17 cellular contexts compared by ENCODE assay signal in genomic region chr2:240412211-240412830, GRCh38. TPM values are rescaled to one million over a fixed set of nuclear protein-coding genes. Genes with fewer than 3 reads are reported as not detected.
A peak's percentile ranks its signal among the peaks of the same experiment; 100 is the strongest.
DNase-seq lines count a peak whose midpoint lies in the region; ATAC-seq and TF ChIP-seq lines count a peak whose summit lies in the region.
"Had no signal": no experiment of that assay in that cellular context is flagged by ENCODE, and none has a peak within 500 bp of the region (broad histone marks: within the 10 kb centered on the region; RNA-seq: fewer than 3 reads in every experiment).

No MANE protein-coding gene starts in this region.

- peak; percentile 22 for DNase-seq in activated CD4-positive, CD25-positive, alpha-beta regulatory T cell treated with anti-CD3 and anti-CD28 coated beads, Interleukin-2, amount 50 U/mL, for 72 hours
- DNase-seq in activated CD4-positive, CD25-positive, alpha-beta regulatory T cell (lab: John Stamatoyannopoulos, UW) = no peak
- DNase-seq in body of pancreas = peak in 2 of 4 donors; percentile 7 to 9
- DNase-seq in lower lobe of right lung = peak; percentile 39
- no peak for DNase-seq in MG63
- DNase-seq in central memory CD4-positive, alpha-beta T cell = no peak
- no peak for DNase-seq in foreskin melanocyte
- DNase-seq: activated CD8-positive, alpha-beta T cell treated with anti-CD3 and anti-CD28 coated beads, Interleukin-2, amount 10 ng/mL, durations not matched to agents 7 days and 5 days; activated naive CD4-positive, alpha-beta T cell treated with anti-CD3 and anti-CD28 coated beads for 36 hours; CD4-positive, CD25-positive, alpha-beta regulatory T cell; DND-41; NCI-H1092 treated with DMSO at 0.1 percent for 48 hours; NCI-H2227 treated with DMSO at 0.1 percent for 48 hours; occipital lobe had no signal

- H3K27me3 ChIP-seq in body of pancreas = no peaks in the 10 kb centered on the region
- peaks cover 10% of the 10 kb centered on the region for H3K27me3 ChIP-seq in lower lobe of right lung (ENCODE audit: low read depth)
- H3K27me3 ChIP-seq in skeletal muscle satellite cell (ENCODE audit: control insufficient read depth, insufficient read depth, low read length) = peaks cover 6% of the 10 kb centered on the region
- no peaks in the 10 kb centered on the region for H3K27me3 ChIP-seq in MG63

- peak; percentile 27 for ATAC-seq in body of pancreas
- peak in 1 of 2 donors; percentile 35 for ATAC-seq in lower lobe of right lung
- ATAC-seq: activated CD8-positive, alpha-beta T cell treated with anti-CD3 and anti-CD28 coated beads, Interleukin-2, amount 10 ng/mL, durations not matched to agents 7 days and 5 days; SK-N-SH treated with all-trans-retinoic acid at 6 μM for 48 hours had no signal

- H3K4me3 ChIP-seq in body of pancreas (no peak overlapping the region), lower lobe of right lung (no peak overlapping the region), skeletal muscle satellite cell (ENCODE audit: low read length) (no peak overlapping the region), MG63 (no peak overlapping the region)

- H3K4me2 ChIP-seq in skeletal muscle satellite cell (ENCODE audit: low read length) = no peak overlapping the region

- TF ChIP-seq CTCF in body of pancreas (IDR thresholded peaks at IDR 0.05) (no peak), lower lobe of right lung (IDR thresholded peaks at IDR 0.05) (no peak)

- peak overlapping the region; percentile 30 for H3K9ac ChIP-seq in skeletal muscle satellite cell (ENCODE audit: low read depth, low read length)

- H3K4me1 ChIP-seq in body of pancreas (no peaks in the 10 kb centered on the region), lower lobe of right lung (no peaks in the 10 kb centered on the region), skeletal muscle satellite cell (ENCODE audit: control insufficient read depth, insufficient read depth, low read length) (peaks cover 5% of the 10 kb centered on the region)

- H3K27ac ChIP-seq in body of pancreas (no peak overlapping the region), lower lobe of right lung (no peak overlapping the region)
- H3K27ac ChIP-seq: 22Rv1 had no signal

- 81 to 93% methylated on average over 2 to 10 of the region's 14 CpGs for WGBS in body of pancreas, 2 donors

- H3K36me3 ChIP-seq in body of pancreas (replicated peaks in 1 of 2; ENCODE audit: insufficient read depth in 1 of 2, low read depth in 2 of 2) = no peaks in the 10 kb centered on the region
- H3K36me3 ChIP-seq in lower lobe of right lung = no peaks in the 10 kb centered on the region
- no peaks in the 10 kb centered on the region for H3K36me3 ChIP-seq in skeletal muscle satellite cell (ENCODE audit: insufficient read depth, low read length)
- no peaks in the 10 kb centered on the region for H3K36me3 ChIP-seq in MG63

- H3K9me3 ChIP-seq in body of pancreas = no peaks in the 10 kb centered on the region
- H3K9me3 ChIP-seq in lower lobe of right lung = no peaks in the 10 kb centered on the region
- no peaks in the 10 kb centered on the region for H3K9me3 ChIP-seq in skeletal muscle satellite cell (replicated peaks; ENCODE audit: low read length)
- H3K9me3 ChIP-seq in MG63 = no peaks in the 10 kb centered on the region

- intact Hi-C loops in body of pancreas (cut with DNase I) (no loop called here), lower lobe of right lung (cut with DNase I) (no loop called here)

- TF ChIP-seq POLR2A in body of pancreas (IDR thresholded peaks at IDR 0.05) = no peak

RNA-seq across cellular contexts. Expression of gene GPC1, which starts 23.1 kb away (rescaled TPM):
- 10 to 100 TPM; 23.3 to 30.7 TPM for total RNA-seq in body of pancreas
- 14.7 TPM for total RNA-seq in lower lobe of right lung
- 102 and 105 TPM in 2 replicates for total RNA-seq in skeletal muscle satellite cell (2012; rRNA removed)
- total RNA-seq in MG63 (2014; rRNA removed; shearing (Covaris generic); ENCODE audit: low replicate concordance) = 95.4 and 177 TPM in 2 replicates

Comparison
In these comparisons a context has a peak if more than half of its experiments do, and no peak if none do; other contexts are left out.
1. DNase-seq: peak in activated CD4-positive, CD25-positive, alpha-beta regulatory T cell treated with anti-CD3 and anti-CD28 coated beads, Interleukin-2, amount 50 U/mL, for 72 hours (single experiment) and lower lobe of right lung (single experiment); none in activated CD4-positive, CD25-positive, alpha-beta regulatory T cell (0 of 4), MG63 (single experiment), central memory CD4-positive, alpha-beta T cell (single experiment) and foreskin melanocyte (single experiment).